Comparison of ENCODE assay signal across 7 cellular contexts in genomic region chr1:6475381-6476133, GRCh38. TPM values are rescaled to one million over a fixed set of nuclear protein-coding genes. Genes with fewer than 3 reads are reported as not detected.
DNase-seq lines count a peak whose midpoint lies in the region; ATAC-seq, FAIRE-seq and TF ChIP-seq lines count a peak whose summit lies in the region.

No MANE protein-coding gene starts in this region.

- no peaks in the 10 kb centered on the region for H3K9me3 ChIP-seq in body of pancreas
- H3K9me3 ChIP-seq in keratinocyte (ENCODE audit: control insufficient read depth, low read depth, low read length), result no peaks in the 10 kb centered on the region

- no peaks in the 10 kb centered on the region for H3K79me2 ChIP-seq in keratinocyte (ENCODE audit: control insufficient read depth, insufficient read depth, low read length)

- H3K9me1 ChIP-seq in keratinocyte (ENCODE audit: control insufficient read depth, extremely low read depth, insufficient read depth, low read length), result peaks cover 2% of the 10 kb centered on the region

- H3K9ac ChIP-seq in keratinocyte (ENCODE audit: control insufficient read depth, extremely low read depth, insufficient read depth, low read length), result no peak overlapping the region

- dilution Hi-C loops in keratinocyte (cut with MboI; ENCODE audit: extremely low pct_ligation_motif_present, low sequenced_read_pairs), result no loop called here

- DNase-seq in GM10266 (ENCODE audit: extremely low spot score) (peak; percentile 90), HuH-7 (ENCODE audit: low spot score) (peak; percentile 98), UCSD-AML1 (lab: John Stamatoyannopoulos, UW; ENCODE audit: unreplicated experiment) (peak; percentile 54), body of pancreas (peak; percentile 61 to 79 (median 70)), keratinocyte (ENCODE audit: low read depth, low spot score) (no peak), NCI-H1694 (lab: John Stamatoyannopoulos, UW) (no peak)
- DNase-seq in stimulated activated CD4-positive, alpha-beta T cell treated with anti-CD3 and anti-CD28 coated beads, Interleukin-4, amount 100 ng/mL, for 1 hour, result peak; percentile 79

- no peaks in the 10 kb centered on the region for H3K36me3 ChIP-seq in body of pancreas (replicated peaks in 1 of 2; ENCODE audit: insufficient read depth in 1 of 2, low read depth in 2 of 2)
- peaks cover 18 to 25% of the 10 kb centered on the region in 2 experiments for H3K36me3 ChIP-seq in keratinocyte (ENCODE audit: control insufficient read depth in 2 of 2, extremely low read depth in 1 of 2, insufficient read depth in 2 of 2, low read length in 2 of 2)

- no peak for TF ChIP-seq POLR2A in body of pancreas (IDR thresholded peaks at IDR 0.05)

- peak; percentile 73 for FAIRE-seq in keratinocyte (lab: Jason Lieb, UNC)

- peak; percentile 92 for TF ChIP-seq CTCF in GM10266 (IDR thresholded peaks at IDR 0.05; ENCODE audit: control insufficient read depth, insufficient read depth, low read depth, missing control alignments)
- TF ChIP-seq CTCF in body of pancreas (IDR thresholded peaks at IDR 0.05), result peak; percentile 67 to 94 (median 81)
- peak; percentile 85 to 95 (median 92) for TF ChIP-seq CTCF in keratinocyte (optimal IDR thresholded peaks at IDR 0.05 in 1 of 3, IDR thresholded peaks at IDR 0.05 in 1 of 3, conservative IDR thresholded peaks at IDR 0.05 in 1 of 3; ENCODE audit: extremely low read depth in 1 of 3, insufficient read depth in 2 of 3, low read length in 3 of 3)

- H3K4me3 ChIP-seq in body of pancreas (no peak overlapping the region), keratinocyte (ENCODE audit: control insufficient read depth in 2 of 3, extremely low read depth in 1 of 3, insufficient read depth in 2 of 3, low read depth in 1 of 3, low read length in 3 of 3) (no peak overlapping the region)

- H3K27ac ChIP-seq in body of pancreas (no peak overlapping the region), keratinocyte (ENCODE audit: control insufficient read depth, insufficient read depth, low read length) (no peak overlapping the region)

- no peaks in the 10 kb centered on the region for H4K20me1 ChIP-seq in keratinocyte (ENCODE audit: control insufficient read depth, extremely low read depth, insufficient read depth, low read length)

- intact Hi-C loops in body of pancreas (cut with DNase I), result no loop called here

- no peak overlapping the region for H2AFZ ChIP-seq in keratinocyte (ENCODE audit: control insufficient read depth, low read length)

- H3K27me3 ChIP-seq in body of pancreas (no peaks in the 10 kb centered on the region), keratinocyte (ENCODE audit: control insufficient read depth, extremely low read depth, insufficient read depth, low read length) (no peaks in the 10 kb centered on the region)

- WGBS in body of pancreas, 2 donors, result 23 to 35% methylated on average over 2 to 31 of the region's 33 CpGs

- no peak overlapping the region for H3K4me2 ChIP-seq in keratinocyte (ENCODE audit: control insufficient read depth, extremely low read depth, insufficient read depth, low read depth, low read length)

- ATAC-seq in body of pancreas, result peak; percentile 76

- H3K4me1 ChIP-seq in body of pancreas (peaks cover 7% of the 10 kb centered on the region), keratinocyte (ENCODE audit: control insufficient read depth, extremely low read depth, insufficient read depth, low read length) (peaks cover 20% of the 10 kb centered on the region)

RNA-seq across cellular contexts. Expression of gene TNFRSF25, which starts 9.6 kb away (rescaled TPM):
- total RNA-seq in body of pancreas, result 10 to 100 TPM in 1 of 2 donors, 1 to 10 TPM in 1; 4.2 to 23.1 TPM
- 12.2 to 35.8 TPM (median 12.4 TPM) in 3 replicates for polyA plus RNA-seq in keratinocyte
- 7.1 TPM for polyA plus RNA-seq in keratinocyte (2011; ENCODE audit: low read depth)
- polyA plus RNA-seq in keratinocyte (2011; cell fraction: cytosol; rRNA removed), result 3.6 and 6.6 TPM in 2 replicates
- polyA plus RNA-seq in keratinocyte (2011; cell fraction: nucleus; rRNA removed), result 100 and 140 TPM in 2 replicates
- polyA plus RNA-seq in keratinocyte (2012; ENCODE audit: low replicate concordance), result 16.7 and 29.9 TPM in 2 replicates
- 11.3 to 20.1 TPM (median 11.4 TPM) in 3 replicates for polyA minus RNA-seq in keratinocyte
- polyA minus RNA-seq in keratinocyte (2011; cell fraction: cytosol; rRNA and poly(A)+ RNA removed), result 6.1 TPM
- 17.1 and 23.7 TPM in 2 replicates for polyA minus RNA-seq in keratinocyte (2011; cell fraction: nucleus; rRNA and poly(A)+ RNA removed)

RNA-seq across cellular contexts. Expression of gene PLEKHG5, which starts 15.9 kb away (rescaled TPM):
- total RNA-seq in body of pancreas, result 1 to 10 TPM; 5.2 to 8.6 TPM
- polyA plus RNA-seq in keratinocyte, result 11.8 to 27.7 TPM (median 13.4 TPM) in 3 replicates
- 9.4 TPM for polyA plus RNA-seq in keratinocyte (2011; ENCODE audit: low read depth)
- 5.3 and 11.5 TPM in 2 replicates for polyA plus RNA-seq in keratinocyte (2011; cell fraction: cytosol; rRNA removed)
- 67.6 and 102 TPM in 2 replicates for polyA plus RNA-seq in keratinocyte (2011; cell fraction: nucleus; rRNA removed)
- polyA plus RNA-seq in keratinocyte (2012; ENCODE audit: low replicate concordance), result 20.7 and 21.6 TPM in 2 replicates
- 14.1 to 17.2 TPM (median 15.1 TPM) in 3 replicates for polyA minus RNA-seq in keratinocyte
- 19.6 TPM for polyA minus RNA-seq in keratinocyte (2011; cell fraction: cytosol; rRNA and poly(A)+ RNA removed)
- polyA minus RNA-seq in keratinocyte (2011; cell fraction: nucleus; rRNA and poly(A)+ RNA removed), result 41.2 and 42.0 TPM in 2 replicates

RNA-seq across cellular contexts. Expression of gene ESPN, which starts 51.0 kb away (rescaled TPM):
- total RNA-seq in body of pancreas, result 1 to 10 TPM in 1 of 2 donors, under 1 TPM in 1; 0.26 to 4.0 TPM
- 0.47 to 3.6 TPM (median 1.2 TPM) in 3 replicates for polyA plus RNA-seq in keratinocyte
- 4.3 TPM for polyA plus RNA-seq in keratinocyte (2011; ENCODE audit: low read depth)
- polyA plus RNA-seq in keratinocyte (2011; cell fraction: cytosol; rRNA removed), result 1.0 and 4.6 TPM in 2 replicates
- polyA plus RNA-seq in keratinocyte (2011; cell fraction: nucleus; rRNA removed), result 7.3 and 11.3 TPM in 2 replicates
- 2.4 and 17.9 TPM in 2 replicates for polyA plus RNA-seq in keratinocyte (2012; ENCODE audit: low replicate concordance)
- 0.48 to 4.3 TPM (median 2.2 TPM) in 3 replicates for polyA minus RNA-seq in keratinocyte
- 13.4 TPM for polyA minus RNA-seq in keratinocyte (2011; cell fraction: cytosol; rRNA and poly(A)+ RNA removed)
- polyA minus RNA-seq in keratinocyte (2011; cell fraction: nucleus; rRNA and poly(A)+ RNA removed), result 3.1 and 3.3 TPM in 2 replicates

RNA-seq across cellular contexts. Expression of gene HES2, which starts 55.8 kb away (rescaled TPM):
- total RNA-seq in body of pancreas, result under 1 TPM in 1 of 2 donors, not detected in 1; 0.26 TPM
- polyA plus RNA-seq in keratinocyte, result 30.1 to 51.6 TPM (median 33.9 TPM) in 3 replicates
- polyA plus RNA-seq in keratinocyte (2011; ENCODE audit: low read depth), result 20.4 TPM
- polyA plus RNA-seq in keratinocyte (2011; cell fraction: cytosol; rRNA removed), result 32.5 and 63.3 TPM in 2 replicates
- 70.8 and 105 TPM in 2 replicates for polyA plus RNA-seq in keratinocyte (2011; cell fraction: nucleus; rRNA removed)
- 52.0 and 70.3 TPM in 2 replicates for polyA plus RNA-seq in keratinocyte (2012; ENCODE audit: low replicate concordance)
- 26.9 to 42.5 TPM (median 37.1 TPM) in 3 replicates for polyA minus RNA-seq in keratinocyte
- 90.9 TPM for polyA minus RNA-seq in keratinocyte (2011; cell fraction: cytosol; rRNA and poly(A)+ RNA removed)
- polyA minus RNA-seq in keratinocyte (2011; cell fraction: nucleus; rRNA and poly(A)+ RNA removed), result 79.5 and 80.0 TPM in 2 replicates

Comparison
In these comparisons a context has a peak if more than half of its experiments do, and no peak if none do; other contexts are left out.
1. DNase-seq: peak in GM10266 (single experiment), HuH-7 (single experiment), UCSD-AML1 (single experiment), body of pancreas (4 of 4) and stimulated activated CD4-positive, alpha-beta T cell treated with anti-CD3 and anti-CD28 coated beads, Interleukin-4, amount 100 ng/mL, for 1 hour (single experiment); none in keratinocyte (single experiment) and NCI-H1694 (single experiment).
2. Peak in every context shown above with its lines, with median percentiles within 50 percentile points of each other: CTCF ChIP-seq.